ENCODE assay signal across 8 cellular contexts in the genomic region with DNA sequence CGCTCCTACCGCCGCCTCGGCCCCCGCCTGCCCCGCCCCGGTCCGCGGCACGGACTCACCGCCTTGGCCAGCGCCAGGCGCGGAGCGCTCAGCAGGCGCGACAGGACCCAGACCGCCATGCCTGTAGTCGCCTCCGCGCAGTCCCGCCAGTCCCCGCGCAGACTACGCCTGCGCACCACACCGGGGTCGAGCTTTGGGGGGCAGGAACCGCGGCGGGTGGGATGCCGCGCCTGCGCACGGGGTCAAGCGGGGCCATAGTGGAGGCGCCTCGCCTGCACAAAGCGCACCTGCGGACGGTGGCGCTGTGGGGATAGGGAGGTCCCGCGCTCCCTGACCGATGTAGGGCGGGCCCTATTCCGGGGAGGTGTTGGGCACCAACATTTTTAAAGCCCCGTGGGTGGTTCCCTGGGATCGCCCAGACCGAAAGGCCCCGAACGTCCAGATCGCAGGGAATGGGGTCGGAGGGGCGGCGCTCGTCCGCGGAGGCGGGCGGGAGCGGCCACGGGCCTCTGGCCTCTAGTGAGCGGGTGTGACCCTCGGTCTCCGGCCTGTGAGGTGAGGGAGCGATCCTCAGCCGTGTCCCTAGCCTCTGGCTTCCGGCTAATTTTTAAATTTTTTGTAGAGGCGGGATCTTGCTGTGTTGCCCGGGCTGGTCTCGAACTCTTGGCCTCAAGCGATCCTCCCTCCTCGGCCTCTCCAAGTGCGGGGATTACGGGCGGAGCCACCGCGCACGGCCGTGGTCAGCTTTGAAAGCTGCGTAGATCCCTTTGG.
A peak's percentile ranks its signal among the peaks of the same experiment; 100 is the strongest.
DNase-seq lines count a peak whose midpoint lies in the region; ATAC-seq and TF ChIP-seq lines count a peak whose summit lies in the region.

No MANE protein-coding gene starts in this region.

- no peak for TF ChIP-seq EP300 in upper lobe of left lung (IDR thresholded peaks at IDR 0.05)

- CTCF ChIA-PET in activated naive CD4-positive, alpha-beta T cell treated with anti-CD3 and anti-CD28 coated beads for 36 hours (lab: Charles Lee), result interaction anchor here (1.0 to 1.7 kb wide), 7 partner anchors 24 to 215 kb away, joined by 3 to 11 read pairs (median 4); no protein-coding TSS in a partner anchor

- TF ChIP-seq CTCF in heart left ventricle (IDR thresholded peaks at IDR 0.05) (peak in 8 of 12 donors; percentile 23 to 56 (median 42)), upper lobe of left lung (IDR thresholded peaks at IDR 0.05) (peak; percentile 23 to 67 (median 60))

- H3K4me1 ChIP-seq in heart left ventricle, result peaks cover 0 to 11% (median 0%) of the 10 kb centered on the region in 12 donors
- H3K4me1 ChIP-seq in upper lobe of left lung, result peaks cover 0 to 12% (median 4%) of the 10 kb centered on the region in 4 donors

- no peaks in the 10 kb centered on the region for H3K9me3 Mint-ChIP-seq in activated naive CD4-positive, alpha-beta T cell treated with anti-CD3 and anti-CD28 coated beads for 36 hours

- H3K27me3 ChIP-seq in heart left ventricle, result peaks cover 0 to 11% (median 0%) of the 10 kb centered on the region in 9 donors
- H3K27me3 ChIP-seq in upper lobe of left lung, result peaks cover 0 to 6% (median 0%) of the 10 kb centered on the region in 4 donors

- peak overlapping the region; percentile 60 to 87 (median 80) for H3K27ac ChIP-seq in heart left ventricle
- H3K27ac ChIP-seq in upper lobe of left lung, result peak overlapping the region; percentile 72 to 91 (median 79)

- H3K4me3 ChIP-seq in heart left ventricle (peak overlapping the region; percentile 16 to 80 (median 61)), upper lobe of left lung (peak overlapping the region; percentile 7 to 63 (median 57))

- H3K27ac Mint-ChIP-seq in activated naive CD4-positive, alpha-beta T cell treated with anti-CD3 and anti-CD28 coated beads for 36 hours, result no peak overlapping the region

- peak overlapping the region; percentile 74 for H3K4me3 Mint-ChIP-seq in activated naive CD4-positive, alpha-beta T cell treated with anti-CD3 and anti-CD28 coated beads for 36 hours

- H3K36me3 ChIP-seq in heart left ventricle (peaks cover 0 to 13% (median 0%) of the 10 kb centered on the region in 9 donors), upper lobe of left lung (no peaks in the 10 kb centered on the region)

- DNase-seq in AG20443 (ENCODE audit: low spot score) (peak; percentile 77), OCI-M2 (lab: John Stamatoyannopoulos, UW; ENCODE audit: unreplicated experiment) (peak; percentile 52), heart left ventricle (peak; percentile 76 to 87 (median 82)), posterior vena cava (ENCODE audit: low spot score) (peak; percentile 90), upper lobe of left lung (peak; percentile 89 to 95)
- peak; percentile 80 for DNase-seq in activated naive CD4-positive, alpha-beta T cell treated with anti-CD3 and anti-CD28 coated beads for 36 hours

- peak in 1 of 2 donors; percentile 45 for TF ChIP-seq POLR2A in heart left ventricle (IDR thresholded peaks at IDR 0.05)
- peak in 2 of 4 donors; percentile 23 to 78 for TF ChIP-seq POLR2A in upper lobe of left lung (IDR thresholded peaks at IDR 0.05)

- H3K4me1 Mint-ChIP-seq in activated naive CD4-positive, alpha-beta T cell treated with anti-CD3 and anti-CD28 coated beads for 36 hours (ENCODE audit: low read depth), result peaks cover 19% of the 10 kb centered on the region

- peak; percentile 86 for ATAC-seq in GM19025 (IDR thresholded peaks at IDR 0.05; ENCODE audit: low read depth, unreplicated experiment)
- ATAC-seq in HG03196 (IDR thresholded peaks at IDR 0.05; ENCODE audit: unreplicated experiment), result peak; percentile 93
- ATAC-seq in heart left ventricle, result peak; percentile 88 to 98 (median 96)
- peak; percentile 88 to 94 for ATAC-seq in upper lobe of left lung (ENCODE audit: low FRiP score in 2 of 2)

- H3K36me3 Mint-ChIP-seq in activated naive CD4-positive, alpha-beta T cell treated with anti-CD3 and anti-CD28 coated beads for 36 hours (ENCODE audit: low read depth), result no peaks in the 10 kb centered on the region

- H3K9me3 ChIP-seq in heart left ventricle (no peaks in the 10 kb centered on the region), upper lobe of left lung (no peaks in the 10 kb centered on the region)

- 12 to 26% (median 19%) methylated on average over 40 to 82 of the region's 82 CpGs for WGBS in heart left ventricle, 4 donors
- 29 to 41% methylated on average over 33 to 55 of the region's 82 CpGs for WGBS in upper lobe of left lung, 2 donors

- intact Hi-C loops in activated naive CD4-positive, alpha-beta T cell treated with anti-CD3 and anti-CD28 coated beads for 36 hours (cut with micrococcal nuclease), result loop anchor here (1.0 to 5.0 kb wide), 5 partner anchors 48 to 208 kb away; a partner anchor contains a TSS
- intact Hi-C loops in heart left ventricle (cut with DNase I) (no loop called here), posterior vena cava (cut with DNase I) (no loop called here)

- H3K27me3 Mint-ChIP-seq in activated naive CD4-positive, alpha-beta T cell treated with anti-CD3 and anti-CD28 coated beads for 36 hours (ENCODE audit: low read depth), result no peaks in the 10 kb centered on the region

Comparison
In these comparisons a context has a peak if more than half of its experiments do, and no peak if none do; other contexts are left out.
1. Peak in every context shown above with its lines: DNase-seq, ATAC-seq, H3K4me3 ChIP-seq and H3K27ac ChIP-seq.